Comparison of ENCODE assay signal across 8 cellular contexts in genomic region chr22:36409911-36410756, GRCh38. TPM values are rescaled to one million over a fixed set of nuclear protein-coding genes. Genes with fewer than 3 reads are reported as not detected.
DNase-seq lines count a peak whose midpoint lies in the region; ATAC-seq and TF ChIP-seq lines count a peak whose summit lies in the region.

No MANE protein-coding gene starts in this region.

- no peak for TF ChIP-seq EP300 in ovary (IDR thresholded peaks at IDR 0.05)

- peak; percentile 99 for DNase-seq in NCI-H748 (lab: John Stamatoyannopoulos, UW; ENCODE audit: unreplicated experiment)
- peak; percentile 69 for DNase-seq in activated naive CD4-positive, alpha-beta T cell treated with anti-CD3 and anti-CD28 coated beads, Interleukin-2, amount 50 U/mL, for 16 hours
- DNase-seq in cardiac muscle cell (ENCODE audit: low read depth in 1 of 2, low spot score in 1 of 2): peak; percentile 83 to 98
- DNase-seq in ovary: peak; percentile 86 to 95 (median 91)
- peak; percentile 93 for DNase-seq in ureter (ENCODE audit: low spot score)
- no peak for DNase-seq in GM23248

- H3K9ac ChIP-seq in GM23248: no peak overlapping the region

- H3K9me2 ChIP-seq in GM23248 (ENCODE audit: insufficient read depth): no peaks in the 10 kb centered on the region

- peak; percentile 62 for ATAC-seq in GM21619 (IDR thresholded peaks at IDR 0.05; ENCODE audit: unreplicated experiment)
- no peak for ATAC-seq in HG02870 (IDR thresholded peaks at IDR 0.05; ENCODE audit: unreplicated experiment)

- H3F3A ChIP-seq in GM23248 (ENCODE audit: insufficient read depth): peaks cover 5% of the 10 kb centered on the region; the same call in 1 of the 2 replicates

- TF ChIP-seq POLR2A in ovary (IDR thresholded peaks at IDR 0.05): peak; percentile 29

- TF ChIP-seq CTCF in cardiac muscle cell (IDR thresholded peaks at IDR 0.05; ENCODE audit: low read depth, low read length): no peak
- TF ChIP-seq CTCF in ovary (IDR thresholded peaks at IDR 0.05): peak in 1 of 3 donors; percentile 42

- no peak overlapping the region for H3K4me2 ChIP-seq in GM23248 (ENCODE audit: unreplicated experiment)

- H3K4me1 ChIP-seq in cardiac muscle cell (ENCODE audit: low read depth): peaks cover 10% of the 10 kb centered on the region
- H3K4me1 ChIP-seq in ovary (ENCODE audit: insufficient read depth): no peaks in the 10 kb centered on the region
- H3K4me1 ChIP-seq in GM23248 (ENCODE audit: insufficient read depth): peaks cover 8% of the 10 kb centered on the region; the same call in 1 of the 2 replicates

- H4K20me1 ChIP-seq in GM23248 (ENCODE audit: insufficient read depth): no peaks in the 10 kb centered on the region

- in situ Hi-C loops in GM23248 (cut with MboI): no loop called here

- H3K27me3 ChIP-seq in cardiac muscle cell: no peaks in the 10 kb centered on the region
- H3K27me3 ChIP-seq in ovary: no peaks in the 10 kb centered on the region
- no peaks in the 10 kb centered on the region for H3K27me3 ChIP-seq in GM23248 (replicated peaks; ENCODE audit: insufficient read depth)

- H3K4me3 ChIP-seq in cardiac muscle cell: peak overlapping the region; percentile 34
- peak overlapping the region; percentile 15 for H3K4me3 ChIP-seq in ovary
- H3K4me3 ChIP-seq in GM23248: no peak overlapping the region

- H3K9me3 ChIP-seq in cardiac muscle cell (ENCODE audit: low read depth): no peaks in the 10 kb centered on the region
- no peaks in the 10 kb centered on the region for H3K9me3 ChIP-seq in ovary
- H3K9me3 ChIP-seq in GM23248 (ENCODE audit: low read depth): no peaks in the 10 kb centered on the region

- H3K79me2 ChIP-seq in GM23248 (ENCODE audit: insufficient read depth): no peaks in the 10 kb centered on the region

- H2AFZ ChIP-seq in GM23248: no peak overlapping the region

- H3K36me3 ChIP-seq in cardiac muscle cell (no peaks in the 10 kb centered on the region), ovary (no peaks in the 10 kb centered on the region), GM23248 (ENCODE audit: low read depth) (no peaks in the 10 kb centered on the region)

- intact Hi-C loops in ovary (cut with DNase I): no loop called here

- 7 to 20% (median 7%) methylated on average over 56 of the region's 56 CpGs for WGBS in ovary, 3 donors
- WGBS in GM23248 (ENCODE audit: low coverage in 1 of 2, low lambda C conversion rate in 2 of 2, missing lambda C conversion rate in 2 of 2), 2 experiments: 59 to 61% methylated on average over 56 of the region's 56 CpGs

- H3K27ac ChIP-seq in cardiac muscle cell (peak overlapping the region; percentile 98), ovary (peak overlapping the region in 1 of 2 donors; percentile 90), GM23248 (no peak overlapping the region)

RNA-seq across cellular contexts. Expression of gene MYH9, which starts 22.4 kb away (rescaled TPM):
- 131 and 174 TPM in 2 replicates for total RNA-seq in cardiac muscle cell
- polyA plus RNA-seq in cardiac muscle cell: 88.7 and 98.0 TPM in 2 replicates
- total RNA-seq in ovary: 100 to 1,000 TPM; 128 to 452 (median 348) TPM
- 100 to 1,000 TPM; 196 to 530 TPM for polyA plus RNA-seq in ovary
- total RNA-seq in ureter: 810 TPM
- total RNA-seq in GM23248 (2014; rRNA removed; shearing (Covaris generic)): 420 and 453 TPM in 2 replicates
- polyA plus RNA-seq in GM23248 (2016; fragmentation: Nextera tagmentation; extraction: Ambion mirVana): 282 and 287 TPM in 2 replicates
